ENCODE assay signal across 8 cellular contexts in the genomic region with DNA sequence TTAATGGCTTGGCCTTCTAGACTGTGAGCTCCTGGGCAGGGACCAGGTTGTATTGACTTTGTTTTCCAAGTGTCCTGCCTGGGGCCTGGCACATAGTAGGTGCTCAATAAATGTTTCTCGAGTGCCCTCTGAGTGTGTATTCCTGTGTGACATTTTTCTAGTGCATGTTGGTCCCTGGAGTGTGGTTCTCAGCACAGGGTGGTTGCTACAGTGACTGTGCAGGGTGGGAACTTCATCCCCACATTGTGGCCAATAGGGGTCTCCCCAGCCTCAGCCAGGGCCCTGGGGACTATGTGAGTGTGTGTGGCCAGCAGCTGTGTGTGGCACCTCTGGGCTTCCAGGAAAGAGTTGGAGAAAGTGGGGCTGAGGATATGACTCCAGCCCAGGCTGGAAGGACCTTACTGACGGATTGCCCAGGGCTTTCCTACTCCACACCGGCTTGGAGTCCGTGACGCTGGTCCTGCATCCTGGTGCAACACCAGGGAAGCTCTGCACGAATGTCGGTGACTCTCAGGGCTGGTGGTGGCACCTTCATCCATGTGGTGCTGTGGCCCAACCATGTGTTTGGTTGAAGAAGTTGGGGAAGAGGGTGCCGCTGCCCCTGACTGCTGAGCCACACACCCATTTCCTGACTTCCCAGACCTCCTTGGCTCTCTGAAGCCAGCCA. TPM values are rescaled to one million over a fixed set of nuclear protein-coding genes. Genes with fewer than 3 reads are reported as not detected.
DNase-seq lines count a peak whose midpoint lies in the region; ATAC-seq, FAIRE-seq and TF ChIP-seq lines count a peak whose summit lies in the region.

No MANE protein-coding gene starts in this region.

- no peaks in the 10 kb centered on the region for H3K36me3 ChIP-seq in liver (ENCODE audit: control insufficient read depth in 4 of 4, insufficient read depth in 3 of 4, low read depth in 1 of 4, low read length in 3 of 4)

- peaks cover under 1% of the 10 kb centered on the region for H3K36me3 Mint-ChIP-seq in activated naive CD8-positive, alpha-beta T cell treated with anti-CD3 and anti-CD28 coated beads, Interleukin-2, amount 50 U/mL, for 24 hours (ENCODE audit: low read depth)

- H3K27me3 ChIP-seq in liver (ENCODE audit: control insufficient read depth in 4 of 4, insufficient read depth in 4 of 4, low read length in 3 of 4): no peaks in the 10 kb centered on the region

- no peak overlapping the region for H3K27ac Mint-ChIP-seq in activated naive CD8-positive, alpha-beta T cell treated with anti-CD3 and anti-CD28 coated beads, Interleukin-2, amount 50 U/mL, for 24 hours

- no peaks in the 10 kb centered on the region for H3K9me3 ChIP-seq in liver (ENCODE audit: control insufficient read depth in 4 of 4, low read length in 3 of 4)

- no peaks in the 10 kb centered on the region for H3K4me1 Mint-ChIP-seq in activated naive CD8-positive, alpha-beta T cell treated with anti-CD3 and anti-CD28 coated beads, Interleukin-2, amount 50 U/mL, for 24 hours

- TF ChIP-seq CTCF in liver (IDR thresholded peaks at IDR 0.05; ENCODE audit: low read depth, low read length, missing input control) (peak; percentile 16), omental fat pad (IDR thresholded peaks at IDR 0.05) (no peak)

- H3K9me3 Mint-ChIP-seq in activated naive CD8-positive, alpha-beta T cell treated with anti-CD3 and anti-CD28 coated beads, Interleukin-2, amount 50 U/mL, for 24 hours: no peaks in the 10 kb centered on the region

- DNase-seq in EL: peak; percentile 36
- peak; percentile 54 for DNase-seq in HTR-8/SVneo (ENCODE audit: insufficient read length, low spot score)
- DNase-seq in activated naive CD8-positive, alpha-beta T cell treated with anti-CD3 and anti-CD28 coated beads, Interleukin-2, amount 50 U/mL, for 24 hours: peak; percentile 24
- no peak for DNase-seq in omental fat pad (ENCODE audit: low spot score)
- DNase-seq in anterior cingulate cortex (lab: John Stamatoyannopoulos, UW): no peak

- H3K9ac ChIP-seq in liver (ENCODE audit: low read depth in 1 of 2, low read length in 2 of 2): no peak overlapping the region

- peak; percentile 51 to 63 for TF ChIP-seq RAD21 in liver (IDR thresholded peaks at IDR 0.05)

- no peak for FAIRE-seq in HTR-8/SVneo (lab: Jason Lieb, UNC)

- 86% methylated on average over 8 of the region's 8 CpGs for WGBS in liver

- H3K27me3 Mint-ChIP-seq in activated naive CD8-positive, alpha-beta T cell treated with anti-CD3 and anti-CD28 coated beads, Interleukin-2, amount 50 U/mL, for 24 hours: no peaks in the 10 kb centered on the region

- H3K4me3 Mint-ChIP-seq in activated naive CD8-positive, alpha-beta T cell treated with anti-CD3 and anti-CD28 coated beads, Interleukin-2, amount 50 U/mL, for 24 hours: no peak overlapping the region

- no peak overlapping the region for H3K4me3 ChIP-seq in liver (ENCODE audit: low read depth in 1 of 3, low read length in 3 of 3)

- no peaks in the 10 kb centered on the region for H3K4me1 ChIP-seq in liver (ENCODE audit: control insufficient read depth in 4 of 4, insufficient read depth in 4 of 4, low read length in 3 of 4)

- ATAC-seq in activated naive CD8-positive, alpha-beta T cell treated with anti-CD3 and anti-CD28 coated beads, Interleukin-2, amount 50 U/mL, for 24 hours: peak; percentile 59
- no peak for ATAC-seq in GM21526 (IDR thresholded peaks at IDR 0.05; ENCODE audit: low FRiP score, unreplicated experiment)
- no peak for ATAC-seq in omental fat pad (ENCODE audit: low FRiP score)
- ATAC-seq in HG03460 (IDR thresholded peaks at IDR 0.05; ENCODE audit: unreplicated experiment): no peak

- no peak overlapping the region for H3K27ac ChIP-seq in liver (ENCODE audit: low read depth in 1 of 2, low read length in 2 of 2)

TF ChIP-seq in liver, 16 proteins besides CTCF, POLR2A, EP300 and RAD21:
- TF ChIP-seq SP1 (IDR thresholded peaks at IDR 0.05) (no peak), TAF1 (conservative IDR thresholded peaks at IDR 0.05) (no peak), HNF4G (IDR thresholded peaks at IDR 0.05) (no peak), RXRA (IDR thresholded peaks at IDR 0.05) (no peak), EGR1 (IDR thresholded peaks at IDR 0.05; ENCODE audit: low read depth in 2 of 2) (no peak), JUND (IDR thresholded peaks at IDR 0.05) (no peak), YY1 (IDR thresholded peaks at IDR 0.05) (no peak), FOXA1 (IDR thresholded peaks at IDR 0.05) (no peak), HNF4A (conservative IDR thresholded peaks at IDR 0.05) (no peak)
- TF ChIP-seq, protein P1, sequence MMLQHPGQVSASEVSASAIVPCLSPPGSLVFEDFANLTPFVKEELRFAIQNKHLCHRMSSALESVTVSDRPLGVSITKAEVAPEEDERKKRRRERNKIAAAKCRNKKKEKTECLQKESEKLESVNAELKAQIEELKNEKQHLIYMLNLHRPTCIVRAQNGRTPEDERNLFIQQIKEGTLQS (IDR thresholded peaks at IDR 0.05): no peak
- TF ChIP-seq, protein P2, sequence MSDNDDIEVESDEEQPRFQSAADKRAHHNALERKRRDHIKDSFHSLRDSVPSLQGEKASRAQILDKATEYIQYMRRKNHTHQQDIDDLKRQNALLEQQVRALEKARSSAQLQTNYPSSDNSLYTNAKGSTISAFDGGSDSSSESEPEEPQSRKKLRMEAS (IDR thresholded peaks at IDR 0.05): no peak

RNA-seq across cellular contexts. Expression of a gene that starts 9.0 kb away (rescaled TPM):
- total RNA-seq in liver (10 to 100 TPM in 1 of 2 donors, 1 to 10 TPM in 1; 9.5 to 11.6 TPM), omental fat pad (10 to 100 TPM; 14.8 to 27.1 (median 23.4) TPM)
- 1 to 10 TPM; 3.4 to 6.6 TPM for polyA plus RNA-seq in liver

RNA-seq across cellular contexts. Expression of a gene that starts 16.7 kb away (rescaled TPM):
- total RNA-seq in liver (1 to 10 TPM; 3.2 to 3.8 TPM), omental fat pad (10 to 100 TPM in 1 of 4 donors, 1 to 10 TPM in 3; 7.3 to 12.8 (median 8.6) TPM)
- 1 to 10 TPM in 1 of 2 donors, under 1 TPM in 1; 0.42 to 2.6 TPM for polyA plus RNA-seq in liver

Comparison
In these comparisons a context has a peak if more than half of its experiments do, and no peak if none do; other contexts are left out.
1. DNase-seq: peak in EL (single experiment), HTR-8/SVneo (single experiment) and activated naive CD8-positive, alpha-beta T cell treated with anti-CD3 and anti-CD28 coated beads, Interleukin-2, amount 50 U/mL, for 24 hours (single experiment); none in omental fat pad (single experiment) and anterior cingulate cortex (0 of 58).